Comparison of ENCODE assay signal across 11 cellular contexts in the genomic region with DNA sequence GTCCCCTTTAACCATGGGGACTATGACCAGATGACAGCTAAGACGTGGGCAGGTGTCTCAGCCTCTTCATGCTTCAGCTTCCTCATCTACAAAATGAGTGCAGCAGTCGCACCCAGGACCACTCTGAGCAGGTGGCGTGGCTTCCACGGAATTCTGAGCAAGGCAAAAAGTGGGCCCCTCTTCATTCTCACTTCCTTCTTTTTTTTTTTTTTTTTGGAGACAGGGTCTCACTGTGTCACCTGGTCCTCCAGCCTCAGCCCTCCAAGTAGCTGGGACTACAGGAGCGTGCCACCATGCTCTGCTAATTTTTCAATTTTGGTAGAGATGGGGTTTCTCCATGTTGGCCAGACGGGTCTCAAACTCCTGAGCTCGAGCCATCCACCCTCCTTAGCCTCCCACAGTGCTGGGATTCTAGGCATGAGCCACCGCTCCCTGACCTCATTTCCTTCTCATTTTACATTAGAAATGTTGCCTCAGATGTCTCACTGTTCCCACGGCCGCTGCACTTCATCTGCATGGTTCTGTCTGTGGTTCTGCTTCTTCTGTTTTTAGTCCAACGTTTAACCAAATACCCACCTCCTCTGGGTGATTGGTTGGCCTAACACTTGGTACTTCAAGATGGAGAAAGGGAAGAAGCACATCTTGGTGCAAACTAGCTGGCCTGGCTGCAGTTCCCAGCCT. TPM values are rescaled to one million over a fixed set of nuclear protein-coding genes. Genes with fewer than 3 reads are reported as not detected.
DNase-seq lines count a peak whose midpoint lies in the region; ATAC-seq and TF ChIP-seq lines count a peak whose summit lies in the region.
"Had no signal": no experiment of that assay in that cellular context is flagged by ENCODE, and none has a peak within 500 bp of the region (broad histone marks: within the 10 kb centered on the region; RNA-seq: fewer than 3 reads in every experiment).

No MANE protein-coding gene starts in this region.

- H4K20me1 ChIP-seq in hepatocyte (ENCODE audit: insufficient read depth, poor library complexity, severe bottlenecking), result no peaks in the 10 kb centered on the region

- in situ Hi-C loops in KBM-7 (cut with MboI; ENCODE audit: low pct_unique_long_range_greater_than_20kb, low sequenced_read_pairs), result no loop called here
- in situ Hi-C loops in brain microvascular endothelial cell (cut with HindIII; ENCODE audit: low pct_ligation_motif_present, low sequenced_read_pairs), result no loop called here
- in situ Hi-C loops in ACHN (cut with HindIII; ENCODE audit: low pct_ligation_motif_present, low pct_unique_long_range_greater_than_20kb, low sequenced_read_pairs), result no loop called here

- no peak overlapping the region for H2AFZ ChIP-seq in hepatocyte

- TF ChIP-seq CTCF in brain microvascular endothelial cell (IDR thresholded peaks at IDR 0.05; ENCODE audit: low read depth, low read length, missing control alignments), result no peak
- no peak for TF ChIP-seq CTCF in hepatocyte (IDR thresholded peaks at IDR 0.05; ENCODE audit: poor library complexity)

- H3K27ac Mint-ChIP-seq in stimulated activated naive B cell treated with anti-CD40 and anti-IgM and Interleukin-4, amounts not matched to agents 10 μg/mL and 1 μg/mL and 100 μg/mL, for 72 hours, result peak overlapping the region; percentile 95

- H3K27me3 Mint-ChIP-seq in stimulated activated naive B cell treated with anti-CD40 and anti-IgM and Interleukin-4, amounts not matched to agents 10 μg/mL and 1 μg/mL and 100 μg/mL, for 72 hours, result no peaks in the 10 kb centered on the region

- H3K4me3 Mint-ChIP-seq in stimulated activated naive B cell treated with anti-CD40 and anti-IgM and Interleukin-4, amounts not matched to agents 10 μg/mL and 1 μg/mL and 100 μg/mL, for 72 hours, result peak overlapping the region; percentile 75 to 76

- H3K27ac ChIP-seq in brain microvascular endothelial cell (peak overlapping the region; percentile 16), hepatocyte (no peak overlapping the region)
- H3K27ac ChIP-seq: body of pancreas, sigmoid colon had no signal

- no peak overlapping the region for H3K4me2 ChIP-seq in hepatocyte

- H3K4me1 ChIP-seq in hepatocyte (ENCODE audit: insufficient read depth), result no peaks in the 10 kb centered on the region
- H3K4me1 ChIP-seq: sigmoid colon had no signal

- peak; percentile 86 to 89 for ATAC-seq in stimulated activated naive B cell treated with anti-CD40 and anti-IgM and Interleukin-4, amounts not matched to agents 10 μg/mL and 1 μg/mL and 100 μg/mL, for 72 hours (replicated peaks)
- no peak for ATAC-seq in GM21526 (IDR thresholded peaks at IDR 0.05; ENCODE audit: low FRiP score, unreplicated experiment)
- ATAC-seq: body of pancreas had no signal

- 85% methylated on average over 11 of the region's 11 CpGs for WGBS in hepatocyte (ENCODE audit: low lambda C conversion rate, missing lambda C conversion rate)

- no peaks in the 10 kb centered on the region for H3K9me3 ChIP-seq in hepatocyte (ENCODE audit: low read depth)
- H3K9me3 ChIP-seq: body of pancreas, sigmoid colon had no signal

- H3K79me2 ChIP-seq in hepatocyte, result no peaks in the 10 kb centered on the region

- H3K9me2 ChIP-seq in hepatocyte (replicated peaks; ENCODE audit: insufficient read depth), result no peaks in the 10 kb centered on the region

- peaks cover 40 to 58% of the 10 kb centered on the region in 2 donors for H3K4me1 Mint-ChIP-seq in stimulated activated naive B cell treated with anti-CD40 and anti-IgM and Interleukin-4, amounts not matched to agents 10 μg/mL and 1 μg/mL and 100 μg/mL, for 72 hours

- H3K36me3 Mint-ChIP-seq in stimulated activated naive B cell treated with anti-CD40 and anti-IgM and Interleukin-4, amounts not matched to agents 10 μg/mL and 1 μg/mL and 100 μg/mL, for 72 hours, result no peaks in the 10 kb centered on the region

- peak; percentile 35 to 48 for DNase-seq in activated T-cell treated with anti-CD3 and anti-CD28 coated beads, Interleukin-2, amount 50 U/mL, for 48 hours
- DNase-seq in activated T-cell treated with anti-CD3 and anti-CD28 coated beads, Interleukin-2, amount 50 U/mL, for 1 hour, result no peak
- DNase-seq in KBM-7 (peak; percentile 43), brain microvascular endothelial cell (peak; percentile 74), ACHN (no peak), hepatocyte (ENCODE audit: low spot score) (no peak)
- peak; percentile 89 for DNase-seq in stimulated activated naive B cell treated with anti-CD40 and anti-IgM and Interleukin-4, amounts not matched to agents 10 μg/mL and 1 μg/mL and 100 μg/mL, for 72 hours
- DNase-seq: activated CD4-positive, alpha-beta T cell treated with anti-CD3 and anti-CD28 coated beads, Interleukin-2, amount 50 U/mL, for 1 hour; sigmoid colon had no signal

- H3K27me3 ChIP-seq in brain microvascular endothelial cell (replicated peaks) (no peaks in the 10 kb centered on the region), hepatocyte (no peaks in the 10 kb centered on the region)
- H3K27me3 ChIP-seq: body of pancreas, sigmoid colon had no signal

- H3K4me3 ChIP-seq in brain microvascular endothelial cell (ENCODE audit: low read depth, low read length) (no peak overlapping the region), hepatocyte (no peak overlapping the region)
- H3K4me3 ChIP-seq: body of pancreas, sigmoid colon had no signal

- peaks cover 0 to 1% of the 10 kb centered on the region in 2 donors for H3K9me3 Mint-ChIP-seq in stimulated activated naive B cell treated with anti-CD40 and anti-IgM and Interleukin-4, amounts not matched to agents 10 μg/mL and 1 μg/mL and 100 μg/mL, for 72 hours

- H3K36me3 ChIP-seq in brain microvascular endothelial cell (replicated peaks) (no peaks in the 10 kb centered on the region), hepatocyte (replicated peaks; ENCODE audit: insufficient read depth, low read depth) (no peaks in the 10 kb centered on the region)
- H3K36me3 ChIP-seq: sigmoid colon had no signal

RNA-seq across cellular contexts. Expression of a gene that starts 41.3 kb away (rescaled TPM):
- total RNA-seq in hepatocyte, result 9.6 and 14.2 TPM in 2 replicates
- 11.8 and 14.9 TPM in 2 replicates for polyA plus RNA-seq in hepatocyte

Comparison
In these comparisons a context has a peak if more than half of its experiments do, and no peak if none do; other contexts are left out.
1. DNase-seq: peak in activated T-cell treated with anti-CD3 and anti-CD28 coated beads, Interleukin-2, amount 50 U/mL, for 48 hours (2 of 2), KBM-7 (single experiment), brain microvascular endothelial cell (single experiment) and stimulated activated naive B cell treated with anti-CD40 and anti-IgM and Interleukin-4, amounts not matched to agents 10 μg/mL and 1 μg/mL and 100 μg/mL, for 72 hours (single experiment); none in activated T-cell treated with anti-CD3 and anti-CD28 coated beads, Interleukin-2, amount 50 U/mL, for 1 hour (single experiment), ACHN (single experiment) and hepatocyte (single experiment).